Comparison of ENCODE assay signal across 17 cellular contexts in the genomic region with DNA sequence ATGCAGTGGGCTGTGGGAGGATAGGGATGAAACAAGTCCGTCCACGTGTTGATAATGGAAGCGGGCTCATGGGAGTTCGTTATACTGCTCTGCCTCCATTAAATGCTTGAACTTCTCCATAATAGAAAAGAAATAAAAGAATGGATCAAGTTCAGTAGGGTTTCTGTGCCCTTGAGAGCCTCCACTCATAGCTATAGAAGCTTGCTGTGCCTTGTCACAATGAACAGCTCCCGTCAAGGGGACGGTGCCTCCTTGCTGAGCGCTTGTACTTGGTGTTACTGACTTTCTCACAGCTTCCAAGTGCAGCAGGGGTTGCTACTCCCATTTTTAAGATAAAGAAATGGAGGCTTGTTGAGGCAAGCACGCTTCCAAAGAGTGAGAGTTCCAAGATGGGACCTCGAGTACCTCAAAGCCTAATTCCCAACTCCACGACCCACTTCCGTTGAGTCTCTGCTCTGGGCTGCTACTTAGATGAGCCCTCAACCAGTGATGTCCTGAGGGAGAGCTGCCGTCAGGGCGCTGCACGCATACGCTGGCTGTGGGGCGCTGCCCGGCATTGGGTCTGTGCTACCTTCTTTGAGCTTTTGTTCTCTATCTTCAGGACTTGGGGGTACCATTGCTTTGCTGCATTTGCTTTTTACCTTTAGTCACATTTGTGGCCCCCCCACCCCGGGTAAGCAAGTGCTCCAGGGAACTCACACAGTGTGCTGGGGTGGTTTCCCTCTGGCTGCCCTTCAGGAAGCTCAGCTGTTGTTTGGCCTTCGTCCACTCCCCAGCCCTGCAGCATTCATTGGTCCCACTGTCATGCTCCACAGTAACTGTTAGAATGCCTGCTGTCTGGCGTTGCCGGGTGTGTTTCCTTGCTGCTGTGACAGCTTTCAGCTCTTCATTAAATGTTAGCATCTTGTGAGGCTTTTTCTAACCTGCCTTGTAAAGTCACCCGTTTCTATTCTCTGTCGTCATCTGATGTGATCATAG. TPM values are rescaled to one million over a fixed set of nuclear protein-coding genes. Genes with fewer than 3 reads are reported as not detected.
DNase-seq lines count a peak whose midpoint lies in the region; ATAC-seq and TF ChIP-seq lines count a peak whose summit lies in the region.
"Had no signal": no experiment of that assay in that cellular context is flagged by ENCODE, and none has a peak within 500 bp of the region (broad histone marks: within the 10 kb centered on the region; RNA-seq: fewer than 3 reads in every experiment).

No MANE protein-coding gene starts in this region.

- no peak for TF ChIP-seq POLR2A in sigmoid colon (IDR thresholded peaks at IDR 0.05)

- H3K36me3 Mint-ChIP-seq in IgD-negative memory B cell: peaks cover 1% of the 10 kb centered on the region
- H3K36me3 Mint-ChIP-seq in memory B cell: peaks cover 33% of the 10 kb centered on the region
- peaks cover 100% of the 10 kb centered on the region for H3K36me3 Mint-ChIP-seq in MCF 10A (ENCODE audit: insufficient read depth, unreplicated experiment)

- peak overlapping the region in 1 of 4 donors; percentile 15 for H3K4me3 Mint-ChIP-seq in IgD-negative memory B cell
- H3K4me3 Mint-ChIP-seq in memory B cell: no peak overlapping the region
- no peak overlapping the region for H3K4me3 Mint-ChIP-seq in MCF 10A (ENCODE audit: unreplicated experiment)
- H3K4me3 Mint-ChIP-seq: activated T-cell treated with anti-CD3 and anti-CD28 coated beads, Interleukin-2, amount 50 U/mL, for 24 hours; naive thymus-derived CD8-positive, alpha-beta T cell had no signal

- peak overlapping the region; percentile 50 to 86 (median 63) for H3K27ac Mint-ChIP-seq in IgD-negative memory B cell
- H3K27ac Mint-ChIP-seq in memory B cell: peak overlapping the region; percentile 35
- no peak overlapping the region for H3K27ac Mint-ChIP-seq in MCF 10A (ENCODE audit: low read depth, unreplicated experiment)
- H3K27ac Mint-ChIP-seq: activated T-cell treated with anti-CD3 and anti-CD28 coated beads, Interleukin-2, amount 50 U/mL, for 24 hours had no signal

- peaks cover 47 to 98% (median 76%) of the 10 kb centered on the region in 4 donors for H3K36me3 ChIP-seq in sigmoid colon

- peak; percentile 28 for DNase-seq in fibroblast of the aortic adventitia (ENCODE audit: low read depth)
- DNase-seq in memory B cell (ENCODE audit: low spot score in 2 of 2): no peak
- DNase-seq in DMS 273 treated with DMSO at 0.1 percent for 48 hours (lab: John Stamatoyannopoulos, UW): no peak
- DNase-seq in MCF 10A (ENCODE audit: unreplicated experiment): no peak
- no peak for DNase-seq in sigmoid colon
- DNase-seq: activated CD4-positive, alpha-beta T cell treated with anti-CD3 and anti-CD28 coated beads for 4 hours; activated T-cell treated with anti-CD3 and anti-CD28 coated beads, Interleukin-2, amount 50 U/mL, for 24 hours; naive thymus-derived CD8-positive, alpha-beta T cell; NCI-H1092 treated with DMSO at 0.1 percent for 48 hours; NCI-H2227 treated with DMSO at 0.1 percent for 48 hours; SHP77; stimulated activated CD4-positive, alpha-beta T cell treated with anti-CD3 and anti-CD28 coated beads, Interleukin-2, amount 100 ng/mL, for 48 hours had no signal

- no peaks in the 10 kb centered on the region for H3K27me3 Mint-ChIP-seq in IgD-negative memory B cell
- H3K27me3 Mint-ChIP-seq in memory B cell: no peaks in the 10 kb centered on the region
- H3K27me3 Mint-ChIP-seq in MCF 10A (ENCODE audit: insufficient read depth, unreplicated experiment): no peaks in the 10 kb centered on the region
- H3K27me3 Mint-ChIP-seq: activated T-cell treated with anti-CD3 and anti-CD28 coated beads, Interleukin-2, amount 50 U/mL, for 24 hours; naive thymus-derived CD8-positive, alpha-beta T cell had no signal

- TF ChIP-seq CTCF in 22Rv1 (IDR thresholded peaks at IDR 0.05): no peak
- no peak for TF ChIP-seq CTCF in fibroblast of the aortic adventitia (IDR thresholded peaks at IDR 0.05; ENCODE audit: insufficient read depth, low read length)
- no peak for TF ChIP-seq CTCF in MCF 10A (IDR thresholded peaks at IDR 0.05; ENCODE audit: unreplicated experiment)
- TF ChIP-seq CTCF in sigmoid colon (IDR thresholded peaks at IDR 0.05): no peak

- H3K9me3 Mint-ChIP-seq in IgD-negative memory B cell: no peaks in the 10 kb centered on the region
- no peaks in the 10 kb centered on the region for H3K9me3 Mint-ChIP-seq in memory B cell
- H3K9me3 Mint-ChIP-seq in MCF 10A (ENCODE audit: unreplicated experiment): no peaks in the 10 kb centered on the region
- H3K9me3 Mint-ChIP-seq: activated T-cell treated with anti-CD3 and anti-CD28 coated beads, Interleukin-2, amount 50 U/mL, for 24 hours; naive thymus-derived CD8-positive, alpha-beta T cell had no signal

- BruUV-seq in MCF 10A (replicated peaks; lab: Mats Ljungman, UMichigan): no TSS peak

- H3K4me1 Mint-ChIP-seq in IgD-negative memory B cell (peaks cover 2 to 7% (median 3%) of the 10 kb centered on the region in 3 donors), memory B cell (no peaks in the 10 kb centered on the region), MCF 10A (ENCODE audit: insufficient read depth, unreplicated experiment) (peaks cover 5% of the 10 kb centered on the region)

- no peaks in the 10 kb centered on the region for H3K27me3 ChIP-seq in sigmoid colon
- H3K27me3 ChIP-seq: upper lobe of left lung had no signal

- ATAC-seq in memory B cell (ENCODE audit: low read depth): no peak
- ATAC-seq in HG03139 (IDR thresholded peaks at IDR 0.05; ENCODE audit: unreplicated experiment): no peak
- ATAC-seq: naive thymus-derived CD8-positive, alpha-beta T cell had no signal

- intact Hi-C loops in MCF 10A (cut with micrococcal nuclease) (no loop called here), sigmoid colon (cut with DNase I) (loop anchor here (5.0 kb wide), 1 partner anchor 113 kb away; no protein-coding TSS in a partner anchor)

- POLR2A ChIA-PET in MCF 10A (lab: Yijun Ruan, JAX): interaction anchor here (0.9 to 1.1 kb wide), 3 partner anchors 10 to 104 kb away, joined by 3 to 4 read pairs (median 3); no protein-coding TSS in a partner anchor

- no peaks in the 10 kb centered on the region for H3K9me3 ChIP-seq in sigmoid colon
- H3K9me3 ChIP-seq: upper lobe of left lung had no signal

- H3K27ac ChIP-seq in 22Rv1: 0 out of 2 replicates have a peak overlapping the region, but pooled peaks have one; percentile 17
- H3K27ac ChIP-seq in sigmoid colon: no peak overlapping the region
- H3K27ac ChIP-seq: upper lobe of left lung had no signal

- H3K4me1 ChIP-seq in sigmoid colon: no peaks in the 10 kb centered on the region

- CTCF ChIA-PET in MCF 10A (lab: Yijun Ruan, JAX): interaction anchor here (0.5 to 1.9 kb wide), 10 partner anchors 12 to 349 kb away, joined by 3 to 11 read pairs (median 4); a partner anchor contains a TSS

- 83 to 85% methylated on average over 23 of the region's 23 CpGs for WGBS in sigmoid colon, 2 donors

- no peak for TF ChIP-seq EP300 in sigmoid colon (IDR thresholded peaks at IDR 0.05)

- no peak overlapping the region for H3K4me3 ChIP-seq in fibroblast of the aortic adventitia (ENCODE audit: low read depth, low read length)
- H3K4me3 ChIP-seq in sigmoid colon: no peak overlapping the region
- H3K4me3 ChIP-seq: upper lobe of left lung had no signal

RNA-seq across cellular contexts. Expression of a gene that starts 9.5 kb away (rescaled TPM):
- polyA plus RNA-seq in IgD-negative memory B cell (67.0 TPM), sigmoid colon (100 to 1,000 TPM in 1 of 3 donors, 10 to 100 TPM in 2; 33.8 to 227 (median 40.2) TPM)
- total RNA-seq in fibroblast of the aortic adventitia (ENCODE audit: low replicate concordance) (111 and 129 TPM in 2 replicates), MCF 10A (2022) (199 and 200 TPM in 2 replicates), sigmoid colon (100 to 1,000 TPM; 156 to 382 (median 237) TPM)

RNA-seq across cellular contexts. Expression of a gene that starts 19.4 kb away (rescaled TPM):
- polyA plus RNA-seq in IgD-negative memory B cell: 8.3 TPM
- total RNA-seq in fibroblast of the aortic adventitia (ENCODE audit: low replicate concordance): 2.2 and 3.7 TPM in 2 replicates
- 2.6 and 3.2 TPM in 2 replicates for total RNA-seq in MCF 10A (2022)
- total RNA-seq in sigmoid colon: 10 to 100 TPM; 17.4 to 28.8 (median 26.7) TPM
- polyA plus RNA-seq in sigmoid colon: 10 to 100 TPM in 2 of 3 donors, 1 to 10 TPM in 1; 9.9 to 12.0 (median 12.0) TPM

RNA-seq across cellular contexts. Expression of a gene that starts 22.3 kb away (rescaled TPM):
- polyA plus RNA-seq in IgD-negative memory B cell (not detected), sigmoid colon (not detected)
- total RNA-seq in fibroblast of the aortic adventitia (ENCODE audit: low replicate concordance) (not detected in 2 replicates), MCF 10A (2022) (not detected in 2 replicates), sigmoid colon (not detected)
- total RNA-seq: naive thymus-derived CD8-positive, alpha-beta T cell; upper lobe of left lung had no signal
- polyA plus RNA-seq: AG04450; naive thymus-derived CD8-positive, alpha-beta T cell had no signal

RNA-seq across cellular contexts. Expression of a gene that starts 24.1 kb away (rescaled TPM):
- 2.6 TPM for polyA plus RNA-seq in IgD-negative memory B cell
- total RNA-seq in fibroblast of the aortic adventitia (ENCODE audit: low replicate concordance): 0.41 and 0.54 TPM in 2 replicates
- total RNA-seq in MCF 10A (2022): 2.4 and 3.2 TPM in 2 replicates
- total RNA-seq in sigmoid colon: 1 to 10 TPM in 3 of 4 donors, not detected in 1; 1.6 to 2.1 (median 1.8) TPM
- polyA plus RNA-seq in sigmoid colon: 1 to 10 TPM; 2.4 to 5.1 (median 3.3) TPM

RNA-seq across cellular contexts. Expression of a gene that starts 24.6 kb away (rescaled TPM):
- polyA plus RNA-seq in IgD-negative memory B cell (not detected), sigmoid colon (10 to 100 TPM; 18.6 to 35.3 (median 21.3) TPM)
- total RNA-seq in fibroblast of the aortic adventitia (ENCODE audit: low replicate concordance) (0.99 and 2.4 TPM in 2 replicates), MCF 10A (2022) (6.7 and 8.0 TPM in 2 replicates), sigmoid colon (1 to 10 TPM; 2.0 to 3.9 (median 3.1) TPM)
